In the genomic region with DNA sequence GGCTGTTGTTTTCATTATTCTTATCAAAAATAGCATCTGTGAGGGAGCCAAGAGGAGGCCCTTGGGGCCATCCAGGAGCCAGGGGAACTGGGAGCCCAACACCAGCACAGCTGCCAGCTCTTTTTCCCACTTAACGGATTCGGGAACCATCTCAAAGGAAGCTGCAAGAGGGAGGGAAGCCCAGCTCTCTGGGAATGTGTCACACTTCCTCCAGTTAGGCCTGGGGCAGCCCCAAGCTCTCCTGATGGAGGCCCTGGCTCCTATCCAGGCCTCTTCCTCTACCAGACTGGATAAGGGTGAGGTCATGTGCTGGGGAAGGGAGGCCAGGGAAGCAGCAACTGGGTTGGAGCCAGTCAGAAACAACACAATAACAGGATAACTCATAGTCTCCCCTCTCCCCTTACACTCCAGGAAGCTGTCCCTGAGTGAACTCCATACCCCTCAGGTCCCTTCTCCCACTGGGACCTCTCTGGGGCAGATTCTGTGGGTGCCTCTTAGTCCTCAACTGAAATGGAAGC, we compare ENCODE assay signal across 8 cellular contexts. TPM values are rescaled to one million over a fixed set of nuclear protein-coding genes. Genes with fewer than 3 reads are reported as not detected.
DNase-seq lines count a peak whose midpoint lies in the region; ATAC-seq lines count a peak whose summit lies in the region.

No MANE protein-coding gene starts in this region.

- ATAC-seq in GM21390 (IDR thresholded peaks at IDR 0.05; ENCODE audit: unreplicated experiment) = no peak
- no peak for ATAC-seq in HG02970 (IDR thresholded peaks at IDR 0.05; ENCODE audit: low FRiP score, unreplicated experiment)

- DNase-seq in DMS 273 (lab: John Stamatoyannopoulos, UW; ENCODE audit: unreplicated experiment) (peak; percentile 97), NCI-H446 treated with DMSO at 0.1 percent for 48 hours (lab: John Stamatoyannopoulos, UW) (peak; percentile 96), dermis microvascular lymphatic vessel endothelial cell (ENCODE audit: low read depth in 2 of 2) (peak; percentile 91 to 100), myocyte (ENCODE audit: low read depth) (peak; percentile 87), NCI-H1930 (lab: John Stamatoyannopoulos, UW) (no peak)
- DNase-seq in activated T-cell treated with anti-CD3 and anti-CD28 coated beads, Interleukin-2, amount 50 U/mL, for 48 hours = no peak

RNA-seq across cellular contexts. Expression of a gene that starts 12.7 kb away (rescaled TPM):
- 0.13 TPM in 1 of 2 replicates, not detected in the other for total RNA-seq in dermis microvascular lymphatic vessel endothelial cell
- total RNA-seq in myocyte = not detected in 2 replicates
- not detected for polyA plus RNA-seq in myocyte (2012)

RNA-seq across cellular contexts. Expression of a gene that starts 25.9 kb away (rescaled TPM):
- total RNA-seq in dermis microvascular lymphatic vessel endothelial cell (not detected in 2 replicates), myocyte (not detected in 2 replicates)
- not detected for polyA plus RNA-seq in myocyte (2012)

Comparison
In these comparisons a context has a peak if more than half of its experiments do, and no peak if none do; other contexts are left out.
1. DNase-seq: peak in DMS 273 (single experiment), NCI-H446 treated with DMSO at 0.1 percent for 48 hours (single experiment), dermis microvascular lymphatic vessel endothelial cell (2 of 2) and myocyte (single experiment); none in NCI-H1930 (0 of 2) and activated T-cell treated with anti-CD3 and anti-CD28 coated beads, Interleukin-2, amount 50 U/mL, for 48 hours (0 of 2).